19 cellular contexts compared by ENCODE assay signal in the genomic region with DNA sequence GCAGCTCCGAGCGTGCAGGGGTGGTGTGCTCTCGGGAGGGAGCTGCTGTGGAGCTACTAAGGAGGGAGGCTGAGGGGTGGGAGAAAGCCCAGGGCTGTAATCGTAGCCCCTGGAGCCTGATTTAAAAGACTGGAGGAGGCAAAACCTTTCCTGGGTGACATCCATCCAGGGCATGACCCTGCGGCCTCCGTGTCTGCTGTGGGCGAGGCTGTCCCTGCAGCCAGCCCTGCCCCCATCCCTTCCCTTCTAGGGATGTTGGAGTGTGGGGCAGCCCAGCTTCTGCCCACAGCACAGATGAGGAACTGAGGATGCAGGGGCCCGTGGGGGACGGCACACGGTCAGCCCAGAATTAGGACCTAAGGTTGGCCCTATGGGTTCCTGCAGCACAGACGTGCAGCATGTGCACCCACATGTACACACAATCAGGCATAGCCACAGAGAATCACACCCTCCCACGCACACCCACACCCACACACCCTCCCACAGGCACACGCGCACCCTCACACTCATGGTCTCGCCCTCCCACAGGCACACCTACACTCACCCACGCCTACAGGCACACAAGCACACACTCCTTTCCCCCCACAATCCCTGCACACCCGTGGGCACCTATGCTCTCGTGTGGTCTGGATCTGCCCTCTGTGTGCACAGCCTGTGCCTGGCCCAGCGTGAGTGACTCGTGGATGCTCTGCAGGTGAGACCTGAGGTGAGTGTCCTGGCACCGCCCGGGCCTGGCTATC.
DNase-seq lines count a peak whose midpoint lies in the region; FAIRE-seq and TF ChIP-seq lines count a peak whose summit lies in the region.
"Had no signal": no experiment of that assay in that cellular context is flagged by ENCODE, and none has a peak within 500 bp of the region (broad histone marks: within the 10 kb centered on the region; RNA-seq: fewer than 3 reads in every experiment).

No MANE protein-coding gene starts in this region.

- peak; percentile 54 for DNase-seq in cardiac septum (ENCODE audit: low spot score)
- DNase-seq in right atrium auricular region (ENCODE audit: low spot score), result no peak
- DNase-seq in bronchial epithelial cell (ENCODE audit: low read depth), result peak; percentile 29
- DNase-seq in mesenteric fat pad (ENCODE audit: low spot score), result peak; percentile 81
- peak; percentile 6 for DNase-seq in uterus
- no peak for DNase-seq in GM03348 (ENCODE audit: low spot score)
- no peak for DNase-seq in NCI-H1930 (lab: John Stamatoyannopoulos, UW)
- no peak for DNase-seq in ecto neural progenitor cell (ENCODE audit: low spot score)
- DNase-seq: activated CD4-positive, CD25-positive, alpha-beta regulatory T cell treated with anti-CD3 and anti-CD28 coated beads, Interleukin-2, amount 50 U/mL, for 72 hours; activated CD8-positive, alpha-beta memory T cell treated with anti-CD3 and anti-CD28 coated beads, Interleukin-2, amount 10 ng/mL, durations not matched to agents 7 days and 5 days; activated naive CD4-positive, alpha-beta T cell; CD4-positive, alpha-beta T cell; DMS79; GM23248; NCI-H748 treated with DMSO at 0.1 percent for 48 hours; SJCRH30; stimulated activated naive CD4-positive, alpha-beta T cell treated with Interleukin-2 at 50 U/mL for 16 hours; T-helper 2 cell had no signal

- TF ChIP-seq CTCF in right atrium auricular region (IDR thresholded peaks at IDR 0.05), result no peak
- TF ChIP-seq CTCF in bronchial epithelial cell (IDR thresholded peaks at IDR 0.05; ENCODE audit: insufficient read depth, low read length, severe bottlenecking), result no peak
- no peak for TF ChIP-seq CTCF in uterus (IDR thresholded peaks at IDR 0.05)

- H3K27ac ChIP-seq in right atrium auricular region (no peak overlapping the region), uterus (no peak overlapping the region)
- H3K27ac ChIP-seq: GM23248, SJCRH30, upper lobe of left lung had no signal

- no peak overlapping the region for H3K4me3 ChIP-seq in right atrium auricular region
- no peak overlapping the region for H3K4me3 ChIP-seq in bronchial epithelial cell (ENCODE audit: low read depth, low read length)
- H3K4me3 ChIP-seq in uterus, result no peak overlapping the region
- H3K4me3 ChIP-seq: GM23248, SJCRH30, upper lobe of left lung had no signal

- H3K36me3 ChIP-seq in right atrium auricular region, result no peaks in the 10 kb centered on the region
- H3K36me3 ChIP-seq in bronchial epithelial cell (ENCODE audit: control insufficient read depth, insufficient read depth, low read length), result no peaks in the 10 kb centered on the region
- no peaks in the 10 kb centered on the region for H3K36me3 ChIP-seq in uterus
- H3K36me3 ChIP-seq: SJCRH30, upper lobe of left lung had no signal

- intact Hi-C loops in cardiac septum (cut with DNase I), result no loop called here
- intact Hi-C loops in uterus (cut with DNase I; ENCODE audit: low total_unique reads), result no loop called here

- H3K9me3 ChIP-seq in right atrium auricular region (no peaks in the 10 kb centered on the region), uterus (no peaks in the 10 kb centered on the region)
- H3K9me3 ChIP-seq: SJCRH30, upper lobe of left lung had no signal

- TF ChIP-seq POLR2A in uterus (IDR thresholded peaks at IDR 0.05), result no peak

- FAIRE-seq in bronchial epithelial cell (lab: Jason Lieb, UNC), result peak; percentile 28

- no peaks in the 10 kb centered on the region for H3K27me3 ChIP-seq in right atrium auricular region
- peaks cover 2% of the 10 kb centered on the region for H3K27me3 ChIP-seq in bronchial epithelial cell (ENCODE audit: control insufficient read depth, insufficient read depth, low read length)
- H3K27me3 ChIP-seq in uterus, result no peaks in the 10 kb centered on the region
- H3K27me3 ChIP-seq: SJCRH30, upper lobe of left lung had no signal

- H3K4me1 ChIP-seq in right atrium auricular region (peaks cover 0 to 9% of the 10 kb centered on the region in 2 donors), uterus (no peaks in the 10 kb centered on the region)
- H3K4me1 ChIP-seq: upper lobe of left lung had no signal

Comparison
In these comparisons a context has a peak if more than half of its experiments do, and no peak if none do; other contexts are left out.
1. DNase-seq: peak in cardiac septum (single experiment), bronchial epithelial cell (single experiment), mesenteric fat pad (single experiment) and uterus (2 of 2); none in right atrium auricular region (single experiment), GM03348 (single experiment), NCI-H1930 (0 of 2) and ecto neural progenitor cell (single experiment).